15 cellular contexts compared by ENCODE assay signal in genomic region chr18:23977709-23978483, GRCh38. TPM values are rescaled to one million over a fixed set of nuclear protein-coding genes. Genes with fewer than 3 reads are reported as not detected.
A peak's percentile ranks its signal among the peaks of the same experiment; 100 is the strongest.
DNase-seq lines count a peak whose midpoint lies in the region; ATAC-seq and TF ChIP-seq lines count a peak whose summit lies in the region.
"Had no signal": no experiment of that assay in that cellular context is flagged by ENCODE, and none has a peak within 500 bp of the region (broad histone marks: within the 10 kb centered on the region; RNA-seq: fewer than 3 reads in every experiment).

No MANE protein-coding gene starts in this region.

- intact Hi-C loops in Right ventricle myocardium superior (cut with DNase I) = no loop called here

- no peak overlapping the region for H3K4me3 ChIP-seq in right atrium auricular region
- H3K4me3 ChIP-seq in upper lobe of left lung = no peak overlapping the region
- H3K4me3 ChIP-seq: esophagus muscularis mucosa, psoas muscle had no signal

- peaks cover 28 to 36% of the 10 kb centered on the region in 2 donors for H3K4me1 Mint-ChIP-seq in effector memory CD8-positive, alpha-beta T cell (ENCODE audit: low read depth in 2 of 2)

- TF ChIP-seq CTCF in right atrium auricular region (IDR thresholded peaks at IDR 0.05) = no peak
- no peak for TF ChIP-seq CTCF in upper lobe of left lung (IDR thresholded peaks at IDR 0.05)

- DNase-seq in Right ventricle myocardium superior (no peak), right atrium auricular region (ENCODE audit: low spot score) (no peak), NCI-H82 treated with DMSO at 0.1 percent for 48 hours (lab: John Stamatoyannopoulos, UW; ENCODE audit: unreplicated experiment) (peak; percentile 6), upper lobe of left lung (no peak), NCI-H2107 treated with DMSO at 0.1 percent for 48 hours (lab: John Stamatoyannopoulos, UW; ENCODE audit: unreplicated experiment) (no peak), GF-D8 (lab: John Stamatoyannopoulos, UW) (no peak)
- no peak for DNase-seq in effector memory CD8-positive, alpha-beta T cell
- no peak for DNase-seq in stimulated activated CD4-positive, alpha-beta T cell treated with anti-CD3 and anti-CD28 coated beads, Interleukin-2, amount 100 ng/mL, for 48 hours
- DNase-seq: midbrain; NCI-H2171 treated with DMSO at 0.1 percent for 48 hours; psoas muscle; stimulated activated CD4-positive, alpha-beta T cell treated with anti-CD3 and anti-CD28 coated beads, Interleukin-2, amount 100 ng/mL, for 24 hours; T-helper 9 cell had no signal

- no peaks in the 10 kb centered on the region for H3K27me3 Mint-ChIP-seq in effector memory CD8-positive, alpha-beta T cell
- H3K27me3 Mint-ChIP-seq: stimulated activated naive CD8-positive, alpha-beta T cell treated with anti-CD3 and anti-CD28 coated beads, Interleukin-15, Interleukin-2, amounts not matched to agents 100 ng/mL and 50 ng/mL, for 24 hours had no signal

- H3K36me3 ChIP-seq in right atrium auricular region = no peaks in the 10 kb centered on the region
- H3K36me3 ChIP-seq in upper lobe of left lung = no peaks in the 10 kb centered on the region
- H3K36me3 ChIP-seq: esophagus muscularis mucosa had no signal

- H3K27ac Mint-ChIP-seq in effector memory CD8-positive, alpha-beta T cell = peak overlapping the region; percentile 36 to 73
- H3K27ac Mint-ChIP-seq: stimulated activated naive CD8-positive, alpha-beta T cell treated with anti-CD3 and anti-CD28 coated beads, Interleukin-15, Interleukin-2, amounts not matched to agents 100 ng/mL and 50 ng/mL, for 24 hours had no signal

- H3K27me3 ChIP-seq in right atrium auricular region = no peaks in the 10 kb centered on the region
- H3K27me3 ChIP-seq in upper lobe of left lung = no peaks in the 10 kb centered on the region
- H3K27me3 ChIP-seq: esophagus muscularis mucosa had no signal

- ATAC-seq in Right ventricle myocardium superior (ENCODE audit: poor library complexity) = peak; percentile 58
- peak; percentile 55 for ATAC-seq in effector memory CD8-positive, alpha-beta T cell (replicated peaks)
- ATAC-seq in upper lobe of left lung (ENCODE audit: low FRiP score in 2 of 2) = peak; percentile 55 to 84
- ATAC-seq: psoas muscle had no signal

- H3K9me3 ChIP-seq in right atrium auricular region (no peaks in the 10 kb centered on the region), upper lobe of left lung (no peaks in the 10 kb centered on the region)
- H3K9me3 ChIP-seq: esophagus muscularis mucosa, psoas muscle had no signal

- peak overlapping the region in 1 of 2 donors; percentile 26 for H3K4me3 Mint-ChIP-seq in effector memory CD8-positive, alpha-beta T cell
- H3K4me3 Mint-ChIP-seq: stimulated activated naive CD8-positive, alpha-beta T cell treated with anti-CD3 and anti-CD28 coated beads, Interleukin-15, Interleukin-2, amounts not matched to agents 100 ng/mL and 50 ng/mL, for 24 hours had no signal

- 85 to 92% methylated on average over 1 of the region's 1 CpG for WGBS in upper lobe of left lung, 2 donors

- H3K4me1 ChIP-seq in right atrium auricular region (peaks cover 0 to 10% of the 10 kb centered on the region in 2 donors), upper lobe of left lung (no peaks in the 10 kb centered on the region)
- H3K4me1 ChIP-seq: psoas muscle had no signal

- no peak for TF ChIP-seq EP300 in upper lobe of left lung (IDR thresholded peaks at IDR 0.05)

- no peak for TF ChIP-seq POLR2A in upper lobe of left lung (IDR thresholded peaks at IDR 0.05)

- H3K9me3 Mint-ChIP-seq in effector memory CD8-positive, alpha-beta T cell = peaks cover 0 to 7% of the 10 kb centered on the region in 2 donors

- peaks cover 5% of the 10 kb centered on the region for H3K36me3 Mint-ChIP-seq in effector memory CD8-positive, alpha-beta T cell (ENCODE audit: insufficient read depth)

- H3K27ac ChIP-seq in right atrium auricular region = no peak overlapping the region
- no peak overlapping the region for H3K27ac ChIP-seq in upper lobe of left lung
- H3K27ac ChIP-seq: esophagus muscularis mucosa, psoas muscle had no signal

RNA-seq across cellular contexts. Expression of gene TTC39C, which starts 36.7 kb away (rescaled TPM):
- 3.3 TPM for total RNA-seq in Right ventricle myocardium superior
- 10 to 100 TPM in 1 of 2 donors, 1 to 10 TPM in 1; 4.2 to 10.3 TPM for total RNA-seq in right atrium auricular region
- total RNA-seq in upper lobe of left lung = 10 to 100 TPM; 12.8 to 31.5 (median 19.5) TPM
